22 cellular contexts compared by ENCODE assay signal in the genomic region with DNA sequence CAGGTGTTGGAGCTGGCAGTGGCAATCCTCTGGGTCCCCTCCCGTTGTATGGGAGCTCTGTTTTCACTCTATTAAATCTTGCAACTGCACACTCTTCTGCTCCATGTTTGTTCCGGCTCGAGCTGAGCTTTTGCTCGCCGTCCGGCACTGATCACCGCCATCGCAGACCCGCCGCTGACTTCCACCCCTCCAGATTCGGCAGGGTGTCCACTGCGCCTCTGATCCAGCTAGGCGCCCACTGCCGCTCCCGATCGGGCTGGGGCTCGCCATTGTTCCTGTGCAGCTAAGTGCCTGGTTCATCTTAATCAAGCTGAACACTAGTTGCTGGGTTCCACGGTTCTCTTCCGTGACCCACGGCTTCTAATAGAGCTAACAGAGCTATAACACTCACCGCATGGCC.
"Had no signal": no experiment of that assay in that cellular context is flagged by ENCODE, and none has a peak within 500 bp of the region (broad histone marks: within the 10 kb centered on the region; RNA-seq: fewer than 3 reads in every experiment).

No MANE protein-coding gene starts in this region.

- H3K27me3 Mint-ChIP-seq: IgD-negative memory B cell had no signal

- H3K27ac ChIP-seq: HL-60, KMS-11, RWPE1 had no signal

- H3K9me2 ChIP-seq: SK-N-SH had no signal

- ATAC-seq: K562, Panc1 had no signal

- H3K9me3 Mint-ChIP-seq: IgD-negative memory B cell had no signal

- H3K4me3 ChIP-seq: K562 had no signal

- H3K4me2 ChIP-seq: KMS-11, SK-N-SH had no signal

- H3K27ac Mint-ChIP-seq: IgD-negative memory B cell had no signal

- DNase-seq: Kasumi-1, MM.1S, NCI-H1092 treated with DMSO at 0.1 percent for 48 hours, NCI-H1436, NCI-H187, NCI-H2029, NCI-H2081 treated with DMSO at 0.1 percent for 48 hours, NCI-H2171, NCI-H226, NCI-H446, NCI-H510A, NCI-H524 treated with DMSO at 0.1 percent for 48 hours, NCI-H69, NCI-H774, SHP77, SK-N-SH had no signal

- H3K9ac ChIP-seq: KMS-11, SK-N-SH had no signal

- H3K4me3 Mint-ChIP-seq: IgD-negative memory B cell had no signal

- H3K9me3 ChIP-seq: SK-N-SH had no signal
